In genomic region chr19:46487802-46488445, GRCh38 we compare ENCODE assay signal across 8 cellular contexts. TPM values are rescaled to one million over a fixed set of nuclear protein-coding genes. Genes with fewer than 3 reads are reported as not detected.
DNase-seq lines count a peak whose midpoint lies in the region; ATAC-seq and TF ChIP-seq lines count a peak whose summit lies in the region.

No MANE protein-coding gene starts in this region.

- H3K27me3 Mint-ChIP-seq in endodermal cell (ENCODE audit: insufficient read depth) = peaks cover 65% of the 10 kb centered on the region
- H3K27me3 Mint-ChIP-seq in mesothelial cell of epicardium (ENCODE audit: low read depth) = peaks cover 45% of the 10 kb centered on the region

- peaks cover 6% of the 10 kb centered on the region for H3K4me1 Mint-ChIP-seq in endodermal cell
- peaks cover 20% of the 10 kb centered on the region for H3K4me1 Mint-ChIP-seq in mesothelial cell of epicardium

- no peaks in the 10 kb centered on the region for H3K9me3 ChIP-seq in endodermal cell (ENCODE audit: control insufficient read depth, low read length)

- H3K4me1 ChIP-seq in endodermal cell (ENCODE audit: control insufficient read depth, insufficient read depth, low read length) = no peaks in the 10 kb centered on the region

- TF ChIP-seq CTCF in endodermal cell (conservative IDR thresholded peaks at IDR 0.05) (peak; percentile 94), mesothelial cell of epicardium (IDR thresholded peaks at IDR 0.05; ENCODE audit: unreplicated experiment) (peak; percentile 95)

- H3K4me3 Mint-ChIP-seq in endodermal cell (peak overlapping the region; percentile 42), mesothelial cell of epicardium (peak overlapping the region; percentile 59)

- H3K9me3 Mint-ChIP-seq in endodermal cell = no peaks in the 10 kb centered on the region
- H3K9me3 Mint-ChIP-seq in mesothelial cell of epicardium = no peaks in the 10 kb centered on the region

- peaks cover 61% of the 10 kb centered on the region for H3K27me3 ChIP-seq in endodermal cell (ENCODE audit: control insufficient read depth, insufficient read depth, low read length, poor library complexity, severe bottlenecking)

- no peaks in the 10 kb centered on the region for H3K36me3 ChIP-seq in endodermal cell (ENCODE audit: control insufficient read depth, insufficient read depth, low read length)

- peak overlapping the region; percentile 68 for H3K4me3 ChIP-seq in endodermal cell (ENCODE audit: low read length)

- H3K36me3 Mint-ChIP-seq in endodermal cell (ENCODE audit: low read depth) = no peaks in the 10 kb centered on the region
- no peaks in the 10 kb centered on the region for H3K36me3 Mint-ChIP-seq in mesothelial cell of epicardium

- peak; percentile 88 for DNase-seq in AG08396 (ENCODE audit: low spot score)
- DNase-seq in H4 (ENCODE audit: low spot score) = peak; percentile 60
- DNase-seq in NCI-H748 (lab: John Stamatoyannopoulos, UW; ENCODE audit: unreplicated experiment) = peak; percentile 77
- peak; percentile 96 for DNase-seq in activated CD8-positive, alpha-beta memory T cell treated with anti-CD3 and anti-CD28 coated beads for 24 hours
- peak; percentile 95 for DNase-seq in endodermal cell
- DNase-seq in mesothelial cell of epicardium (ENCODE audit: low spot score in 2 of 2, unreplicated experiment in 2 of 2) = peak; percentile 70 to 94
- peak; percentile 41 to 51 for DNase-seq in stimulated activated CD8-positive, alpha-beta memory T cell treated with anti-CD3 and anti-CD28 coated beads, Interleukin-15, amount 100 ng/mL, for 48 hours (ENCODE audit: low read depth in 2 of 2)

- ATAC-seq in HG02588 (IDR thresholded peaks at IDR 0.05; ENCODE audit: unreplicated experiment) = no peak

- H3K27ac ChIP-seq in endodermal cell (ENCODE audit: low read depth, low read length) = no peak overlapping the region

- 15% methylated on average over 18 to 38 of the region's 38 CpGs for WGBS in endodermal cell (ENCODE audit: insufficient coverage in 1 of 2, insufficient read length in 1 of 2), 2 experiments

- H3K27ac Mint-ChIP-seq in endodermal cell = no peak overlapping the region
- H3K27ac Mint-ChIP-seq in mesothelial cell of epicardium = no peak overlapping the region

- H3K9ac ChIP-seq in endodermal cell (ENCODE audit: extremely low read depth, low read length, poor library complexity, severe bottlenecking) = no peak overlapping the region

RNA-seq across cellular contexts. Expression of gene PNMA8B, which starts 7.7 kb away (rescaled TPM):
- total RNA-seq in H4 (2014; rRNA removed; shearing (Covaris generic)) = not detected in 2 replicates
- total RNA-seq in endodermal cell (1 to 10 TPM; 3.1 to 5.9 TPM), mesothelial cell of epicardium (3.0 to 3.2 TPM (median 3.1 TPM) in 3 replicates)
- 3.3 TPM for polyA plus RNA-seq in endodermal cell (2013, experiment 1 of 2)
- 2.6 TPM for polyA plus RNA-seq in endodermal cell (2013, experiment 2 of 2)

RNA-seq across cellular contexts. Expression of gene PNMA8A, which starts 16.6 kb away (rescaled TPM):
- not detected in 2 replicates for total RNA-seq in H4 (2014; rRNA removed; shearing (Covaris generic))
- 10 to 100 TPM; 17.3 to 32.5 TPM for total RNA-seq in endodermal cell
- polyA plus RNA-seq in endodermal cell (2013, experiment 1 of 2) = 39.7 TPM
- polyA plus RNA-seq in endodermal cell (2013, experiment 2 of 2) = 40.1 TPM
- total RNA-seq in mesothelial cell of epicardium = 25.8 to 27.4 TPM (median 25.9 TPM) in 3 replicates

RNA-seq across cellular contexts. Expression of gene PNMA8C, which starts 59.2 kb away (rescaled TPM):
- total RNA-seq in H4 (2014; rRNA removed; shearing (Covaris generic)) = not detected in 2 replicates
- total RNA-seq in endodermal cell (under 1 TPM; 0.20 to 0.33 TPM), mesothelial cell of epicardium (0.49 to 0.79 TPM (median 0.73 TPM) in 3 replicates)
- polyA plus RNA-seq in endodermal cell (2013, experiment 1 of 2) = 3.0 TPM
- polyA plus RNA-seq in endodermal cell (2013, experiment 2 of 2) = 3.1 TPM

Comparison
In these comparisons a context has a peak if more than half of its experiments do, and no peak if none do; other contexts are left out.
1. DNase-seq: peak in every context shown above with its lines; median percentile 96 in activated CD8-positive, alpha-beta memory T cell treated with anti-CD3 and anti-CD28 coated beads for 24 hours; 95 in endodermal cell; 88 in AG08396; 82 in mesothelial cell of epicardium; 77 in NCI-H748; 60 in H4; 46 in stimulated activated CD8-positive, alpha-beta memory T cell treated with anti-CD3 and anti-CD28 coated beads, Interleukin-15, amount 100 ng/mL, for 48 hours.
2. RNA of gene PNMA8A, which starts 16.6 kb away (total RNA-seq): 17.3 to 32.5 TPM in endodermal cell and 25.8 to 27.4 TPM in mesothelial cell of epicardium; not detected in H4; every median in the first group is over 10 times any median in the second.